9 cellular contexts compared by ENCODE assay signal in genomic region chr6:10633216-10633615, GRCh38.
DNase-seq lines count a peak whose midpoint lies in the region; ATAC-seq and TF ChIP-seq lines count a peak whose summit lies in the region.
"Had no signal": no experiment of that assay in that cellular context is flagged by ENCODE, and none has a peak within 500 bp of the region (broad histone marks: within the 10 kb centered on the region; RNA-seq: fewer than 3 reads in every experiment).

No MANE protein-coding gene starts in this region.

- POLR2A ChIA-PET in A673 (lab: Charles Lee; ENCODE audit: low non-redundant PET), result no interaction called here

- no peaks in the 10 kb centered on the region for H3K4me1 ChIP-seq in A673 (ENCODE audit: insufficient read depth, low read length, poor library complexity, severe bottlenecking)

- CTCF ChIA-PET in A673 (lab: Charles Lee), result no interaction called here

- intact Hi-C loops in A673 (cut with micrococcal nuclease; ENCODE audit: unreplicated experiment), result no loop called here

- no peaks in the 10 kb centered on the region for H3K36me3 ChIP-seq in A673 (ENCODE audit: insufficient read depth, low read length, poor library complexity, severe bottlenecking)

- H3K4me3 ChIP-seq in NB4 (ENCODE audit: low read depth, low read length) (no peak overlapping the region), epithelial cell of proximal tubule (ENCODE audit: low read depth, low read length) (no peak overlapping the region), A673 (ENCODE audit: low read depth, low read length, poor library complexity, severe bottlenecking) (no peak overlapping the region)

- no TSS peak for BruUV-seq in A673 (replicated peaks; lab: Mats Ljungman, UMichigan)

- H3K9me3 ChIP-seq in A673 (ENCODE audit: low read depth, low read length, poor library complexity, severe bottlenecking), result no peaks in the 10 kb centered on the region

- no peak overlapping the region for H3K27ac ChIP-seq in A673 (ENCODE audit: low read depth, low read length, poor library complexity, severe bottlenecking)
- H3K27ac ChIP-seq: 22Rv1 had no signal

- TF ChIP-seq CTCF in NB4 (IDR thresholded peaks at IDR 0.05; ENCODE audit: low read depth, low read length) (no peak), epithelial cell of proximal tubule (conservative IDR thresholded peaks at IDR 0.05; ENCODE audit: low read depth, low read length) (no peak), A673 (conservative IDR thresholded peaks at IDR 0.05; ENCODE audit: low read depth, low read length) (no peak)

- DNase-seq in NCI-H1694 treated with DMSO at 0.1 percent for 48 hours (lab: John Stamatoyannopoulos, UW), result peak; percentile 15
- DNase-seq in NCI-H1694 (lab: John Stamatoyannopoulos, UW), result no peak
- DNase-seq in NB4 (ENCODE audit: low read depth), result peak; percentile 98
- peak; percentile 88 for DNase-seq in epithelial cell of proximal tubule (ENCODE audit: low read depth)
- DNase-seq in A673 (ENCODE audit: low spot score), result no peak
- DNase-seq in NCI-H1417 treated with DMSO at 0.1 percent for 48 hours (lab: John Stamatoyannopoulos, UW), result no peak
- DNase-seq in stimulated activated CD4-positive, alpha-beta T cell treated with anti-CD3 and anti-CD28 coated beads, Interleukin-2, amount 100 ng/mL, for 48 hours, result no peak

- TF ChIP-seq POLR2A in NB4 (IDR thresholded peaks at IDR 0.05; ENCODE audit: extremely low read depth, insufficient read length), result no peak

- ATAC-seq in HG02759 (IDR thresholded peaks at IDR 0.05; ENCODE audit: unreplicated experiment), result peak; percentile 96

- no peaks in the 10 kb centered on the region for H3K27me3 ChIP-seq in A673 (replicated peaks; ENCODE audit: insufficient read depth, low read depth, low read length, poor library complexity)

Comparison
In these comparisons a context has a peak if more than half of its experiments do, and no peak if none do; other contexts are left out.
1. DNase-seq: peak in NCI-H1694 treated with DMSO at 0.1 percent for 48 hours (single experiment), NB4 (single experiment) and epithelial cell of proximal tubule (single experiment); none in NCI-H1694 (single experiment), A673 (single experiment), NCI-H1417 treated with DMSO at 0.1 percent for 48 hours (single experiment) and stimulated activated CD4-positive, alpha-beta T cell treated with anti-CD3 and anti-CD28 coated beads, Interleukin-2, amount 100 ng/mL, for 48 hours (0 of 2).